ENCODE assay signal across 8 cellular contexts in genomic region chr13:44470623-44471562, GRCh38.
A peak's percentile ranks its signal among the peaks of the same experiment; 100 is the strongest.
DNase-seq lines count a peak whose midpoint lies in the region; ATAC-seq and TF ChIP-seq lines count a peak whose summit lies in the region.

No MANE protein-coding gene starts in this region.

- H3K18ac ChIP-seq in neuronal stem cell (ENCODE audit: low read length), result no peak overlapping the region

- TF ChIP-seq CTCF in PC-3 (conservative IDR thresholded peaks at IDR 0.05; ENCODE audit: low read depth, low read length), result peak; percentile 54
- peak; percentile 54 for TF ChIP-seq CTCF in smooth muscle cell (IDR thresholded peaks at IDR 0.05; ENCODE audit: borderline replicate concordance, insufficient read depth, poor library complexity, severe bottlenecking)

- CTCF ChIA-PET in PC-3 (lab: Charles Lee), result no interaction called here

- intact Hi-C loops in PC-3 (cut with micrococcal nuclease), result loop anchor here (1.0 to 10.0 kb wide), 3 partner anchors 33 to 834 kb away; no protein-coding TSS in a partner anchor

- no peak overlapping the region for H2BK12ac ChIP-seq in neuronal stem cell (ENCODE audit: low read length)

- H3K27me3 ChIP-seq in PC-3 (ENCODE audit: low read length) (no peaks in the 10 kb centered on the region), smooth muscle cell (ENCODE audit: low read depth) (no peaks in the 10 kb centered on the region), neuronal stem cell (ENCODE audit: control insufficient read depth in 3 of 3, insufficient read depth in 3 of 3, low read depth in 1 of 3, low read length in 3 of 3) (no peaks in the 10 kb centered on the region)

- peak overlapping the region; percentile 49; the same call in 1 of the 2 replicates for H3K4me3 ChIP-seq in PC-3 (ENCODE audit: low read length)
- H3K4me3 ChIP-seq in smooth muscle cell, result no peak overlapping the region
- H3K4me3 ChIP-seq in neuronal stem cell (ENCODE audit: low read length in 2 of 2), result no peak overlapping the region

- no peak overlapping the region for H2AK5ac ChIP-seq in neuronal stem cell (ENCODE audit: low read depth, low read length)

- no peak for TF ChIP-seq POLR2A in erythroblast (IDR thresholded peaks at IDR 0.05; ENCODE audit: low read length)

- H3K36me3 ChIP-seq in PC-3 (ENCODE audit: low read depth, low read length), result no peaks in the 10 kb centered on the region
- H3K36me3 ChIP-seq in smooth muscle cell (ENCODE audit: low read depth), result no peaks in the 10 kb centered on the region
- H3K36me3 ChIP-seq in neuronal stem cell (replicated peaks in 1 of 2; ENCODE audit: control insufficient read depth in 2 of 2, insufficient read depth in 2 of 2, low read length in 2 of 2), result no peaks in the 10 kb centered on the region

- H3K4me2 ChIP-seq in PC-3 (ENCODE audit: low read length), result peak overlapping the region; percentile 79
- H3K4me2 ChIP-seq in smooth muscle cell, result no peak overlapping the region
- H3K4me2 ChIP-seq in neuronal stem cell (ENCODE audit: insufficient read depth, low read length, poor library complexity, severe bottlenecking), result no peak overlapping the region

- no peak overlapping the region for H2BK5ac ChIP-seq in neuronal stem cell (ENCODE audit: low read length)

- no peak overlapping the region for H4K91ac ChIP-seq in neuronal stem cell (ENCODE audit: low read depth, low read length, poor library complexity)

- H3K9ac ChIP-seq in PC-3 (ENCODE audit: low read length) (peak overlapping the region; percentile 20; the same call in 1 of the 2 replicates), smooth muscle cell (ENCODE audit: low read depth) (no peak overlapping the region), neuronal stem cell (ENCODE audit: low read depth, low read length, poor library complexity) (no peak overlapping the region)

- TSS peak; percentile 17 for BruUV-seq in PC-3 (replicated peaks; lab: Mats Ljungman, UMichigan)

- H3K79me2 ChIP-seq in PC-3 (ENCODE audit: low read length), result peaks cover 35% of the 10 kb centered on the region
- H3K79me2 ChIP-seq in smooth muscle cell (ENCODE audit: low read depth), result no peaks in the 10 kb centered on the region

- H4K20me1 ChIP-seq in PC-3 (ENCODE audit: low read length), result no peaks in the 10 kb centered on the region
- H4K20me1 ChIP-seq in smooth muscle cell (ENCODE audit: low read depth), result peaks cover 52% of the 10 kb centered on the region

- H3F3A ChIP-seq in PC-3 (ENCODE audit: low read length, unreplicated experiment) (no peaks in the 10 kb centered on the region), smooth muscle cell (ENCODE audit: low read depth) (no peaks in the 10 kb centered on the region)

- peaks cover 2% of the 10 kb centered on the region for H3K79me1 ChIP-seq in neuronal stem cell (ENCODE audit: low read depth, low read length)

- no peak overlapping the region for H2BK15ac ChIP-seq in neuronal stem cell (ENCODE audit: low read length)

- H3K14ac ChIP-seq in neuronal stem cell (ENCODE audit: low read length), result no peak overlapping the region

- H3K27ac ChIP-seq in PC-3 (ENCODE audit: low read length) (peak overlapping the region; percentile 54), smooth muscle cell (ENCODE audit: low read depth) (peak overlapping the region; percentile 42), neuronal stem cell (replicated peaks; ENCODE audit: low read length) (no peak overlapping the region)

- no peak overlapping the region for H3K4ac ChIP-seq in neuronal stem cell (ENCODE audit: low read length)

- H3K23ac ChIP-seq in neuronal stem cell (ENCODE audit: low read depth, low read length, poor library complexity), result no peak overlapping the region

- no peaks in the 10 kb centered on the region for H3K9me2 ChIP-seq in PC-3 (replicated peaks; ENCODE audit: low read length)

- H3K4me1 ChIP-seq in PC-3 (ENCODE audit: insufficient read depth, low read length) (peaks cover 45% of the 10 kb centered on the region), smooth muscle cell (ENCODE audit: low read depth) (peaks cover 10% of the 10 kb centered on the region), neuronal stem cell (ENCODE audit: control insufficient read depth in 2 of 2, insufficient read depth in 1 of 2, low read depth in 1 of 2, low read length in 2 of 2) (no peaks in the 10 kb centered on the region)

- no peak overlapping the region for H2AFZ ChIP-seq in PC-3 (ENCODE audit: low read length)
- H2AFZ ChIP-seq in smooth muscle cell (ENCODE audit: low read depth), result no peak overlapping the region
- no peak overlapping the region for H2AFZ ChIP-seq in neuronal stem cell (ENCODE audit: low read length)

- WGBS in smooth muscle cell (ENCODE audit: low lambda C conversion rate), result 80% methylated on average over 4 of the region's 4 CpGs
- WGBS in neuronal stem cell (ENCODE audit: extremely low coverage in 2 of 2, insufficient read length in 2 of 2, insufficient replicate concordance in 1 of 2), 2 donors, result no CpG with 5 or more reads among the region's 4 CpGs

- no peak overlapping the region for H2BK120ac ChIP-seq in neuronal stem cell (ENCODE audit: low read depth, low read length)

- no peak overlapping the region for H4K8ac ChIP-seq in neuronal stem cell (ENCODE audit: low read depth, low read length)

- no peak; the same call in 1 of the 2 replicates for ATAC-seq in PC-3
- ATAC-seq in GM21515 (IDR thresholded peaks at IDR 0.05; ENCODE audit: unreplicated experiment), result no peak

- POLR2A ChIA-PET in PC-3 (lab: Charles Lee; ENCODE audit: unreplicated experiment), result interaction anchor here (0.7 kb wide), 1 partner anchor 36 kb away, joined by 6 read pairs; no protein-coding TSS in a partner anchor

- H3K9me3 ChIP-seq in PC-3 (ENCODE audit: low read length), result no peaks in the 10 kb centered on the region
- no peaks in the 10 kb centered on the region for H3K9me3 ChIP-seq in smooth muscle cell (replicated peaks; ENCODE audit: low read depth)
- H3K9me3 ChIP-seq in neuronal stem cell (replicated peaks in 1 of 2; ENCODE audit: control insufficient read depth in 2 of 2, insufficient read depth in 1 of 2, low read depth in 1 of 2, low read length in 2 of 2), result no peaks in the 10 kb centered on the region

- peak; percentile 41 for DNase-seq in SIG-M5 treated with dmso at 0.1 percent for 504 hours (lab: John Stamatoyannopoulos, UW; ENCODE audit: unreplicated experiment)
- DNase-seq in SIG-M5 (lab: John Stamatoyannopoulos, UW), result no peak
- DNase-seq in PC-3, result peak; percentile 50
- peak; percentile 60 to 74 for DNase-seq in erythroblast (lab: John Stamatoyannopoulos, UW)
- DNase-seq in smooth muscle cell (lab: John Stamatoyannopoulos, UW; ENCODE audit: unreplicated experiment), result no peak
- no peak for DNase-seq in activated CD4-positive, CD25-positive, alpha-beta regulatory T cell treated with anti-CD3 and anti-CD28 coated beads, Interleukin-2, amount 50 U/mL, for 72 hours
- DNase-seq in neuronal stem cell (ENCODE audit: low spot score), result no peak

Comparison
In these comparisons a context has a peak if more than half of its experiments do, and no peak if none do; other contexts are left out.
1. DNase-seq: peak in SIG-M5 treated with dmso at 0.1 percent for 504 hours (single experiment), PC-3 (single experiment) and erythroblast (2 of 2); none in SIG-M5 (single experiment), smooth muscle cell (single experiment), activated CD4-positive, CD25-positive, alpha-beta regulatory T cell treated with anti-CD3 and anti-CD28 coated beads, Interleukin-2, amount 50 U/mL, for 72 hours (single experiment) and neuronal stem cell (single experiment).